In the genomic region with DNA sequence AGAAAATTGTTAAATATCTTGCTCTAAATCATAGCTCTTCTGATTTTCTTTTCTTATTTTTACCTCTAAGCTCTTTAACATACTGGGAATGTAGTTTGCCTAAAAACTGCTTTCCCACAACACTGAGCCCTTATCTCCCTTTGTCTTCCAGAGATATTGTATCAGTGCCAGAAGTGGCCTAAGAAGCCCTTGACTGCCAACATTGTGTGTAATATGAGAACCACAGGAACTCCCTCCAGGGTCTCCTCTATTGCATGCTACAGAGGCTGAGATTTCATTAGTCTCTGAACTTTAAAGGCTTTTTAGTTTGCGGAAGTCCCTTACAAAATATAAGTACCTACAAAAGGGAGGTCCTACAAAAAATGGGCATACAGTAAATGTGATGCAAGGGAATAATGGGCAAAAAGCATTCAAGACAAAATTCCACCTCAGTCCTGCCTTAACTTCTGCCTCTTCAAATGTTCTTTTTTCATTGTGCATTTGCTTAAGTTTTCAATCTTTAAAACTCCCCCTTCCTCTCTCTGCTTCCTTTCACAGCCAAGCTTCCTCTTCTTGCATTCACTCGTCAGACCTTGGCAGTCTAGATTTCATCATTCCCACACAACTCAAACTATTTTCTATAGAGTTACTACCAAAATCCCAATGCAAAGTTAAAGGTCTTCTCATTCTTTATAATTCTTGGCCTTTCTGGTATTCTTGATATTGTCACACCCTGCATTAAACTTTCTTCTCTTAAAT, we compare ENCODE assay signal across 1 cellular context.
TF ChIP-seq lines count a peak whose summit lies in the region.

No MANE protein-coding gene starts in this region.

TF ChIP-seq in SK-N-SH treated with all-trans-retinoic acid at 6 μM for 48 hours, 23 proteins besides CTCF, POLR2A, EP300 and RAD21 (continued from another document):
- TF ChIP-seq, protein P1, sequence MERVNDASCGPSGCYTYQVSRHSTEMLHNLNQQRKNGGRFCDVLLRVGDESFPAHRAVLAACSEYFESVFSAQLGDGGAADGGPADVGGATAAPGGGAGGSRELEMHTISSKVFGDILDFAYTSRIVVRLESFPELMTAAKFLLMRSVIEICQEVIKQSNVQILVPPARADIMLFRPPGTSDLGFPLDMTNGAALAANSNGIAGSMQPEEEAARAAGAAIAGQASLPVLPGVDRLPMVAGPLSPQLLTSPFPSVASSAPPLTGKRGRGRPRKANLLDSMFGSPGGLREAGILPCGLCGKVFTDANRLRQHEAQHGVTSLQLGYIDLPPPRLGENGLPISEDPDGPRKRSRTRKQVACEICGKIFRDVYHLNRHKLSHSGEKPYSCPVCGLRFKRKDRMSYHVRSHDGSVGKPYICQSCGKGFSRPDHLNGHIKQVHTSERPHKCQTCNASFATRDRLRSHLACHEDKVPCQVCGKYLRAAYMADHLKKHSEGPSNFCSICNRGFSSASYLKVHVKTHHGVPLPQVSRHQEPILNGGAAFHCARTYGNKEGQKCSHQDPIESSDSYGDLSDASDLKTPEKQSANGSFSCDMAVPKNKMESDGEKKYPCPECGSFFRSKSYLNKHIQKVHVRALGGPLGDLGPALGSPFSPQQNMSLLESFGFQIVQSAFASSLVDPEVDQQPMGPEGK (CRISPR knock-in tag; IDR thresholded peaks at IDR 0.05; ENCODE audit: borderline replicate concordance), result no peak
TF ChIP-seq in SK-N-SH treated with all-trans-retinoic acid at 6 μM for 48 hours: peak in this region for 0.
